ENCODE assay signal across 10 cellular contexts in the genomic region with DNA sequence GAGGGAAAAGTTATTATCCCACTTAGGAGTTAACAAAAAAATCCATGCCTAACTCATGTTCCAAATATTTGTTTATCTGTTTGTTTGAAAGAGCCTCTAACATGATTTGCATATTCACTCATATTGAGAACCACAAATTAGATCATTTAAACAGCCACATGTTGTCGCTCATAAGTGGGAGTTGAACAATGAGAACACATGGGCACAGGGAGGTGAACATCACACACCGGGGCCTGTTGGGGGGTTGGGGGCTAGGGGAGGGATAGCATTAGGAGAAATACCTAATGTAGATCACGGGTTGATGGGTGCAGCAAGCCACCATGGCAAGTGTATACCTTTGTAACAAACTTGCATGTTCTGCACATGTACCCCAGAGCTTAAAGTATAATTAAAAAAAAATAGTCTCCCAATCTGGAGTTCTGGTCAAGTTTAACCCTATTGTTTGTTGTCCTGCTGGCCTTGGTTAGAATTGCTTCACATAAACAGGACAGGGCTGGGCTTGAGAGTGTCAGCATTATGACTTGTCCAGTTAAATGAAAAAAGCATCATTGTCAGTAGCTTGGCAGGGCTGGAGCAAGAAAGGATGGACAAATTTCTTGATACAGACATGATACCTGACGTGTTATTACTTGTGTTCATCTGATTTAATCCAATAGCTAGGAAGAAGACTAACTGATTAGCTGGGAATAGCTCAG. TPM values are rescaled to one million over a fixed set of nuclear protein-coding genes. Genes with fewer than 3 reads are reported as not detected.
DNase-seq lines count a peak whose midpoint lies in the region; ATAC-seq and TF ChIP-seq lines count a peak whose summit lies in the region.
"Had no signal": no experiment of that assay in that cellular context is flagged by ENCODE, and none has a peak within 500 bp of the region (broad histone marks: within the 10 kb centered on the region; RNA-seq: fewer than 3 reads in every experiment).

No MANE protein-coding gene starts in this region.

- peaks cover 26 to 29% of the 10 kb centered on the region in 2 donors for H3K9me3 Mint-ChIP-seq in activated naive CD4-positive, alpha-beta T cell treated with anti-CD3 and anti-CD28 coated beads, Interleukin-2, amount 50 U/mL, for 72 hours

- peak overlapping the region; percentile 26 to 76 (median 41) for H3K27ac ChIP-seq in stomach
- H3K27ac ChIP-seq in tibial nerve, result peak overlapping the region in 1 of 4 donors; percentile 70

- H3K36me3 ChIP-seq in stomach, result no peaks in the 10 kb centered on the region
- H3K36me3 ChIP-seq in tibial nerve, result no peaks in the 10 kb centered on the region

- TF ChIP-seq CTCF in stomach (IDR thresholded peaks at IDR 0.05), result no peak
- TF ChIP-seq CTCF in tibial nerve (IDR thresholded peaks at IDR 0.05), result no peak

- TF ChIP-seq EP300 in stomach (IDR thresholded peaks at IDR 0.05), result no peak
- no peak for TF ChIP-seq EP300 in tibial nerve (IDR thresholded peaks at IDR 0.05)

- WGBS in stomach, 5 donors, result 78 to 84% (median 81%) methylated on average over 4 of the region's 4 CpGs
- 76 to 82% methylated on average over 4 of the region's 4 CpGs for WGBS in tibial nerve, 2 donors

- no peak for TF ChIP-seq POLR2A in stomach (IDR thresholded peaks at IDR 0.05)
- no peak for TF ChIP-seq POLR2A in tibial nerve (IDR thresholded peaks at IDR 0.05)

- peaks cover 28 to 61% of the 10 kb centered on the region in 2 donors for H3K36me3 Mint-ChIP-seq in activated naive CD4-positive, alpha-beta T cell treated with anti-CD3 and anti-CD28 coated beads, Interleukin-2, amount 50 U/mL, for 72 hours

- ATAC-seq in HG03342 (IDR thresholded peaks at IDR 0.05; ENCODE audit: unreplicated experiment), result peak; percentile 33
- peak; percentile 6 to 54 for ATAC-seq in activated naive CD4-positive, alpha-beta T cell treated with anti-CD3 and anti-CD28 coated beads, Interleukin-2, amount 50 U/mL, for 72 hours

- intact Hi-C loops in stomach (cut with DNase I; ENCODE audit: low total_unique reads), result no loop called here

- DNase-seq in activated naive CD4-positive, alpha-beta T cell treated with Interleukin-2 at 50 U/mL for 16 hours, result peak; percentile 9
- DNase-seq in activated naive CD4-positive, alpha-beta T cell treated with anti-CD3 and anti-CD28 coated beads, Interleukin-2, amount 50 U/mL, for 16 hours, result no peak
- DNase-seq in activated naive CD4-positive, alpha-beta T cell treated with anti-CD3 and anti-CD28 coated beads, Interleukin-2, amount 50 U/mL, for 72 hours (ENCODE audit: low spot score in 2 of 2), result peak in 1 of 2 donors; percentile 8
- DNase-seq in stomach, result no peak
- no peak for DNase-seq in tibial nerve (ENCODE audit: low spot score in 2 of 2)
- DNase-seq in hepatic stellate cell (ENCODE audit: low spot score), result no peak
- DNase-seq in NCI-H128 (lab: John Stamatoyannopoulos, UW; ENCODE audit: unreplicated experiment), result no peak
- DNase-seq: foreskin melanocyte had no signal

- peak overlapping the region; percentile 24 to 83 for H3K27ac Mint-ChIP-seq in activated naive CD4-positive, alpha-beta T cell treated with anti-CD3 and anti-CD28 coated beads, Interleukin-2, amount 50 U/mL, for 72 hours

- no peaks in the 10 kb centered on the region for H3K9me3 ChIP-seq in stomach
- H3K9me3 ChIP-seq in tibial nerve, result peaks cover 0 to 4% (median 0%) of the 10 kb centered on the region in 4 donors
- H3K9me3 ChIP-seq: SK-N-SH had no signal

- H3K4me1 ChIP-seq in stomach (peaks cover 0 to 19% (median 9%) of the 10 kb centered on the region in 4 donors), tibial nerve (peaks cover 0 to 5% (median 3%) of the 10 kb centered on the region in 4 donors)

- H3K27me3 ChIP-seq in stomach, result no peaks in the 10 kb centered on the region
- no peaks in the 10 kb centered on the region for H3K27me3 ChIP-seq in tibial nerve

- no peak overlapping the region for H3K4me3 ChIP-seq in stomach
- no peak overlapping the region for H3K4me3 ChIP-seq in tibial nerve

RNA-seq across cellular contexts. Expression of gene PSMA1, which starts 57.8 kb away (rescaled TPM):
- 100 to 1,000 TPM; 234 to 281 TPM for total RNA-seq in activated naive CD4-positive, alpha-beta T cell treated with anti-CD3 and anti-CD28 coated beads, Interleukin-2, amount 50 U/mL, for 72 hours
- 100 to 1,000 TPM in 1 of 5 donors, 10 to 100 TPM in 4; 26.8 to 191 (median 56.8) TPM for total RNA-seq in stomach
- 100 to 1,000 TPM; 128 to 154 (median 144) TPM for polyA plus RNA-seq in stomach
- total RNA-seq in tibial nerve, result 10 to 100 TPM; 67.9 to 85.7 (median 76.8) TPM
